In genomic region chr5:25744908-25745307, GRCh38 we compare ENCODE assay signal across 1 cellular context.
TF ChIP-seq lines count a peak whose summit lies in the region.

No MANE protein-coding gene starts in this region.

TF ChIP-seq in SK-N-SH treated with all-trans-retinoic acid at 6 μM for 48 hours, 23 proteins besides CTCF, POLR2A, EP300 and RAD21 (continued from another document):
- no peak for TF ChIP-seq PATZ1 (CRISPR knock-in tag; IDR thresholded peaks at IDR 0.05; ENCODE audit: borderline replicate concordance)
- TF ChIP-seq ESRRG (CRISPR knock-in tag; IDR thresholded peaks at IDR 0.05) = no peak
- TF ChIP-seq TCF4 (CRISPR knock-in tag; IDR thresholded peaks at IDR 0.05; ENCODE audit: borderline replicate concordance) = no peak
